Comparison of ENCODE assay signal across 14 cellular contexts in the genomic region with DNA sequence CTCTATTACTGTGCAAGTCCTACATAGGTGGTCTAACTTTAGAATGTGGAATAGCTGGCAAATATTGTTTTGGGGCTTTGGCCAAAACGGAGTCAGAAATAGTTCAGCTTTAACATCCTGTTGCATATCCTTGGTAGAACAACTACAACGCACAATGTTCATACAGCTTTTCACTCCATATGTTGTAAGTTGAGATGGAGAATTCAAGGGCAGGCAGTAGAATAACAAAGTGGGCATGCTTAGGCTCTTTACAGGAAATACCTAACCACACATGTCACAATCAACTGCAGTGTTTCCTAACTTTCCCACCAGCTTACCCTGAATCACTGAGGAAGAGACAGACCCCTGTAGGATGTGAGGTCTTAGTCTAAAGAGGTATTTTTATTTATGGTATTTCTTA.
DNase-seq lines count a peak whose midpoint lies in the region; ATAC-seq and TF ChIP-seq lines count a peak whose summit lies in the region.
"Had no signal": no experiment of that assay in that cellular context is flagged by ENCODE, and none has a peak within 500 bp of the region (broad histone marks: within the 10 kb centered on the region; RNA-seq: fewer than 3 reads in every experiment).

No MANE protein-coding gene starts in this region.

- dilution Hi-C loops in mammary epithelial cell (cut with HindIII; ENCODE audit: low sequenced_read_pairs) = no loop called here

- peaks cover 0 to 2% (median 0%) of the 10 kb centered on the region in 5 donors for H3K27me3 Mint-ChIP-seq in naive thymus-derived CD8-positive, alpha-beta T cell
- H3K27me3 Mint-ChIP-seq: stimulated activated naive CD8-positive, alpha-beta T cell treated with anti-CD3 and anti-CD28 coated beads, Interleukin-15, Interleukin-2, amounts not matched to agents 100 ng/mL and 50 ng/mL, for 24 hours had no signal

- H3K9me3 ChIP-seq in DND-41 (ENCODE audit: insufficient read depth, low read length, severe bottlenecking) (no peaks in the 10 kb centered on the region), mammary epithelial cell (replicated peaks; ENCODE audit: insufficient read depth, low read length) (no peaks in the 10 kb centered on the region)

- H3K9me3 Mint-ChIP-seq in naive thymus-derived CD8-positive, alpha-beta T cell = peaks cover 0 to 31% (median 6%) of the 10 kb centered on the region in 9 donors
- H3K9me3 Mint-ChIP-seq: stimulated activated naive CD8-positive, alpha-beta T cell treated with anti-CD3 and anti-CD28 coated beads, Interleukin-15, Interleukin-2, amounts not matched to agents 100 ng/mL and 50 ng/mL, for 24 hours had no signal

- H3K4me1 ChIP-seq in DND-41 (ENCODE audit: insufficient read depth, low read length) (peaks cover 3% of the 10 kb centered on the region; the same call in 1 of the 2 replicates), mammary epithelial cell (ENCODE audit: insufficient read depth, low read length) (peaks cover 13% of the 10 kb centered on the region)

- no peak overlapping the region for H3K4me3 ChIP-seq in DND-41 (ENCODE audit: low read depth in 1 of 2, low read length in 2 of 2)
- H3K4me3 ChIP-seq in mammary epithelial cell (replicated peaks in 1 of 3; ENCODE audit: insufficient read depth in 1 of 3, low read depth in 2 of 3, low read length in 3 of 3) = no peak overlapping the region
- H3K4me3 ChIP-seq: GM12878 had no signal

- no peaks in the 10 kb centered on the region for H3K36me3 ChIP-seq in DND-41 (ENCODE audit: insufficient read depth, low read length)
- no peaks in the 10 kb centered on the region for H3K36me3 ChIP-seq in mammary epithelial cell (ENCODE audit: insufficient read depth, low read length)

- H4K20me1 ChIP-seq in DND-41 (ENCODE audit: insufficient read depth, low read length) (no peaks in the 10 kb centered on the region), mammary epithelial cell (ENCODE audit: insufficient read depth, low read length) (no peaks in the 10 kb centered on the region)

- no peaks in the 10 kb centered on the region for H3K4me1 Mint-ChIP-seq in naive thymus-derived CD8-positive, alpha-beta T cell

- no peak overlapping the region for H3K4me3 Mint-ChIP-seq in naive thymus-derived CD8-positive, alpha-beta T cell
- H3K4me3 Mint-ChIP-seq: stimulated activated naive CD8-positive, alpha-beta T cell treated with anti-CD3 and anti-CD28 coated beads, Interleukin-15, Interleukin-2, amounts not matched to agents 100 ng/mL and 50 ng/mL, for 24 hours had no signal

- BruUV-seq in mammary epithelial cell (replicated peaks; lab: Mats Ljungman, UMichigan) = no TSS peak

- H3K9ac ChIP-seq in DND-41 (ENCODE audit: low read depth, low read length) (no peak overlapping the region), mammary epithelial cell (ENCODE audit: insufficient read depth, low read length) (no peak overlapping the region)
- H3K9ac ChIP-seq: KMS-11 had no signal

- H3K79me2 ChIP-seq in DND-41 (ENCODE audit: insufficient read depth, low read length) (no peaks in the 10 kb centered on the region), mammary epithelial cell (ENCODE audit: insufficient read depth, low read length) (no peaks in the 10 kb centered on the region)

- H3K27me3 ChIP-seq in DND-41 (ENCODE audit: insufficient read depth, low read length, poor library complexity) (no peaks in the 10 kb centered on the region), mammary epithelial cell (ENCODE audit: insufficient read depth, low read length) (no peaks in the 10 kb centered on the region)

- in situ Hi-C loops in mammary epithelial cell (cut with MboI; ENCODE audit: low sequenced_read_pairs in 2 of 2) = no loop called here

- H3K36me3 Mint-ChIP-seq in naive thymus-derived CD8-positive, alpha-beta T cell = no peaks in the 10 kb centered on the region

- H3K4me2 ChIP-seq in DND-41 (ENCODE audit: insufficient read depth, low read length) (no peak overlapping the region), mammary epithelial cell (ENCODE audit: insufficient read depth, low read depth, low read length) (peak overlapping the region; percentile 68)
- H3K4me2 ChIP-seq: KMS-11 had no signal

- POLR2A ChIA-PET in naive thymus-derived CD8-positive, alpha-beta T cell (lab: Charles Lee) = no interaction called here

- intact Hi-C loops in mammary epithelial cell (cut with micrococcal nuclease) = no loop called here

- H2AFZ ChIP-seq in DND-41 (ENCODE audit: low read depth, low read length) (no peak overlapping the region), mammary epithelial cell (ENCODE audit: low read depth, low read length) (peak overlapping the region; percentile 76)

- no peak overlapping the region for H3K27ac Mint-ChIP-seq in naive thymus-derived CD8-positive, alpha-beta T cell
- H3K27ac Mint-ChIP-seq: stimulated activated naive CD8-positive, alpha-beta T cell treated with anti-CD3 and anti-CD28 coated beads, Interleukin-15, Interleukin-2, amounts not matched to agents 100 ng/mL and 50 ng/mL, for 24 hours had no signal

- DNase-seq in DND-41 (no peak), MV-4-11 (lab: John Stamatoyannopoulos, UW) (peak; percentile 87), mammary epithelial cell (peak; percentile 75), kidney tubule cell (ENCODE audit: low spot score) (peak; percentile 53), NCI-H82 (lab: John Stamatoyannopoulos, UW) (no peak), NCI-H82 treated with DMSO at 0.1 percent for 48 hours (lab: John Stamatoyannopoulos, UW; ENCODE audit: unreplicated experiment) (no peak)
- no peak for DNase-seq in naive thymus-derived CD8-positive, alpha-beta T cell
- DNase-seq: activated T-cell treated with anti-CD3 and anti-CD28 coated beads, Interleukin-2, amount 50 U/mL, for 48 hours; hippocampal formation; NCI-H526 treated with DMSO at 0.1 percent for 48 hours had no signal

- ATAC-seq in DND-41 (ENCODE audit: insufficient read depth, low read depth) (peak; percentile 64; the same call in 2 of the 3 replicates), GM19463 (IDR thresholded peaks at IDR 0.05; ENCODE audit: unreplicated experiment) (no peak)
- ATAC-seq in naive thymus-derived CD8-positive, alpha-beta T cell = no peak
- ATAC-seq: GM12878 had no signal

- H3K27ac ChIP-seq in DND-41 (ENCODE audit: low read length) (no peak overlapping the region), mammary epithelial cell (ENCODE audit: insufficient read depth, low read depth, low read length) (peak overlapping the region; percentile 27)
- H3K27ac ChIP-seq: KMS-11 had no signal

- CTCF ChIA-PET in mammary epithelial cell (lab: Charles Lee; ENCODE audit: low non-redundant PET) = no interaction called here

- 4% methylated on average over 2 of the region's 2 CpGs for WGBS in mammary epithelial cell (ENCODE audit: low coverage, missing lambda C conversion rate)

- TF ChIP-seq CTCF in DND-41 (IDR thresholded peaks at IDR 0.05; ENCODE audit: borderline replicate concordance, extremely low read depth, low read length, poor library complexity, severe bottlenecking) (no peak), mammary epithelial cell (conservative IDR thresholded peaks at IDR 0.05 in 1 of 2, IDR thresholded peaks at IDR 0.05 in 1 of 2; ENCODE audit: extremely low read depth in 1 of 2, insufficient read depth in 1 of 2, low read depth in 1 of 2, low read length in 2 of 2) (no peak)

Comparison
In these comparisons a context has a peak if more than half of its experiments do, and no peak if none do; other contexts are left out.
1. DNase-seq: peak in MV-4-11 (single experiment), mammary epithelial cell (single experiment) and kidney tubule cell (single experiment); none in DND-41 (single experiment), naive thymus-derived CD8-positive, alpha-beta T cell (0 of 10), NCI-H82 (single experiment) and NCI-H82 treated with DMSO at 0.1 percent for 48 hours (single experiment).